1 cellular context compared by ENCODE assay signal in the genomic region with DNA sequence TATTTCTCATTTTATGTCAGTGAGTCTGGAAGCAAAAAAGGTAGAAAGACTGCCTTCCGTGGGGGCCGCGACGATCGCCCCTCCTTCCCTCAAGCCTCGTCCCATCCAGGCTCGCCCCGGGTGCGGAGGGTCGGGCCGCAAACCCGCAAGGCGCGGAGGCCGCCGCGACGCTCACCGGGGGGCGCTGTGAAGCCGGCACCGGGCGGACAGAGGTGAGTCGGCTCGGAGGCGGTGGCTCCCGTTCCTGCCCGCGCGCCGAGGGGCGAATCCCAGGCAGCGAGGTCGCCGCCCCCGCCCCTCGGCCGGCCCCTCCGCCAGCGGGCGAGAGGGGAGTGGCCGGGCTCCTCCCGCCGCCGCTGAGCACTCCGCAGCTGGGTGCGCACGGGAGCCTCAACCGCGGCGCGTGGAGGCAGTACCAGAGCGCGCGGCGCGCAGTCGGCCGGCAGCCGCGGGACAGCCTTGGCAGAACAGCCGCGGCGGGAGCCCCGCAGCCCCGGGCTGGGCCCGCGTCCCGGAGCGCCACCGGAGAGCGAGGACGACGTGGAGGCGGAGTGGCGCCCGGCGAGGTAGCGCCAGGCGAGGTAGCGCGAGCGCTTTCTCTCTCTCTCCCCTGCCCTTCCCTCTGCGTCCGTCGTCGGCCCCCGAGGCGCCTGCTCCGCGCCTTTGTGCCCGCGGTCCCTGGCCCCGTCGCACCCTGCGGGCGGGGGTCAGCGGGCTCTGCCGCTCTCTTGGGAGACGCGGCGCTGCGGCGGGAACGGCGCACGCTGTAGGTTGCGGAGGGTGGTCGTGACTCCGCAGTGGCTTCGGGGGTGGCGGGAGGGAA.
TF ChIP-seq lines count a peak whose summit lies in the region.

A gene (plus strand): TSS at position 359 of the 823 bp plus-strand sequence. CDS start 31,492 bp downstream, outside the sequence.

TF ChIP-seq in HepG2, 621 proteins besides CTCF, POLR2A, EP300 and RAD21 (continued from another document and continues in another):
- TF ChIP-seq, protein P1, sequence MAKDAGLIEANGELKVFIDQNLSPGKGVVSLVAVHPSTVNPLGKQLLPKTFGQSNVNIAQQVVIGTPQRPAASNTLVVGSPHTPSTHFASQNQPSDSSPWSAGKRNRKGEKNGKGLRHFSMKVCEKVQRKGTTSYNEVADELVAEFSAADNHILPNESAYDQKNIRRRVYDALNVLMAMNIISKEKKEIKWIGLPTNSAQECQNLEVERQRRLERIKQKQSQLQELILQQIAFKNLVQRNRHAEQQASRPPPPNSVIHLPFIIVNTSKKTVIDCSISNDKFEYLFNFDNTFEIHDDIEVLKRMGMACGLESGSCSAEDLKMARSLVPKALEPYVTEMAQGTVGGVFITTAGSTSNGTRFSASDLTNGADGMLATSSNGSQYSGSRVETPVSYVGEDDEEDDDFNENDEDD (CRISPR knock-in tag; IDR thresholded peaks at IDR 0.05; ENCODE audit: borderline replicate concordance): peak; percentile 78; the same call in 1 of the 2 replicates
- TF ChIP-seq KDM5B (CRISPR knock-in tag; IDR thresholded peaks at IDR 0.05; ENCODE audit: borderline replicate concordance) (peak; percentile 81), ZNF510 (CRISPR knock-in tag; IDR thresholded peaks at IDR 0.05; ENCODE audit: low read depth) (no peak), MLLT10 (CRISPR knock-in tag; IDR thresholded peaks at IDR 0.05) (no peak), NFYC (CRISPR knock-in tag; IDR thresholded peaks at IDR 0.05) (0 out of 2 replicates have a peak, but pooled peaks have one; percentile 19), ZNF781 (CRISPR knock-in tag; IDR thresholded peaks at IDR 0.05; ENCODE audit: borderline replicate concordance, not compliant biosample characterization) (no peak), SKI (IDR thresholded peaks at IDR 0.05; ENCODE audit: partially characterized antibody) (peak; percentile 69), JDP2 (CRISPR knock-in tag; IDR thresholded peaks at IDR 0.05; ENCODE audit: borderline replicate concordance) (no peak), REPIN1 (CRISPR knock-in tag; IDR thresholded peaks at IDR 0.05; ENCODE audit: borderline replicate concordance, low read depth) (peak; percentile 83), ZNF879 (CRISPR knock-in tag; IDR thresholded peaks at IDR 0.05) (0 out of 2 replicates have a peak, but pooled peaks have one; percentile 30), SOX6 (IDR thresholded peaks at IDR 0.05) (no peak), SOX6 (CRISPR knock-in tag; IDR thresholded peaks at IDR 0.05) (peak; percentile 65), ZFP82 (CRISPR knock-in tag; IDR thresholded peaks at IDR 0.05; ENCODE audit: borderline replicate concordance) (peak; percentile 15; the same call in 1 of the 2 replicates), ZNF629 (CRISPR knock-in tag; conservative IDR thresholded peaks at IDR 0.05) (0 out of 2 replicates have a peak, but pooled peaks have one; percentile 28), ZNF232 (CRISPR knock-in tag; IDR thresholded peaks at IDR 0.05; ENCODE audit: borderline replicate concordance) (0 out of 2 replicates have a peak, but pooled peaks have one; percentile 64), ZSCAN29 (CRISPR knock-in tag; conservative IDR thresholded peaks at IDR 0.05) (peak; percentile 89; the same call in 1 of the 2 replicates), TARDBP (CRISPR knock-in tag; IDR thresholded peaks at IDR 0.05) (peak; percentile 44), EEA1 (CRISPR knock-in tag; IDR thresholded peaks at IDR 0.05; ENCODE audit: borderline replicate concordance) (peak; percentile 75; the same call in 1 of the 2 replicates), NONO (IDR thresholded peaks at IDR 0.05) (no peak), NONO (CRISPR knock-in tag; conservative IDR thresholded peaks at IDR 0.05) (peak; percentile 92), ZNF235 (CRISPR knock-in tag; IDR thresholded peaks at IDR 0.05; ENCODE audit: borderline replicate concordance) (no peak), KAT7 (CRISPR knock-in tag; IDR thresholded peaks at IDR 0.05; ENCODE audit: borderline replicate concordance) (peak; percentile 69), PHF8 (CRISPR knock-in tag; IDR thresholded peaks at IDR 0.05) (0 out of 2 replicates have a peak, but pooled peaks have one; percentile 50), SRF (IDR thresholded peaks at IDR 0.05; ENCODE audit: low read depth, low read length) (no peak), BRD4 (CRISPR knock-in tag; IDR thresholded peaks at IDR 0.05) (peak; percentile 82; the same call in 1 of the 2 replicates), ZFP1 (CRISPR knock-in tag; IDR thresholded peaks at IDR 0.05) (no peak), MTA3 (CRISPR knock-in tag; IDR thresholded peaks at IDR 0.05) (no peak), ZNF343 (CRISPR knock-in tag; IDR thresholded peaks at IDR 0.05) (peak; percentile 82), MBD4 (IDR thresholded peaks at IDR 0.05; ENCODE audit: borderline replicate concordance, low read length) (no peak), ZNF776 (CRISPR knock-in tag; IDR thresholded peaks at IDR 0.05) (peak; percentile 78), HDAC1 (CRISPR knock-in tag; IDR thresholded peaks at IDR 0.05) (peak; percentile 90), KDM3A (CRISPR knock-in tag; IDR thresholded peaks at IDR 0.05; ENCODE audit: low read depth) (peak; percentile 88), ZNF589 (CRISPR knock-in tag; conservative IDR thresholded peaks at IDR 0.05) (no peak), ZNF10 (CRISPR knock-in tag; IDR thresholded peaks at IDR 0.05; ENCODE audit: borderline replicate concordance, low read depth) (no peak), TBX3 (IDR thresholded peaks at IDR 0.05; ENCODE audit: borderline replicate concordance) (no peak), ZNF850 (CRISPR knock-in tag; conservative IDR thresholded peaks at IDR 0.05) (no peak), HOXA3 (CRISPR knock-in tag; IDR thresholded peaks at IDR 0.05) (peak; percentile 69; the same call in 1 of the 2 replicates), ZBTB7B (CRISPR knock-in tag; IDR thresholded peaks at IDR 0.05) (peak; percentile 88), JUN (CRISPR knock-in tag; IDR thresholded peaks at IDR 0.05) (peak; percentile 62; the same call in 1 of the 2 replicates), ZNF83 (CRISPR knock-in tag; IDR thresholded peaks at IDR 0.05; ENCODE audit: borderline replicate concordance) (peak; percentile 37; the same call in 1 of the 2 replicates)
- TF ChIP-seq, protein P2, sequence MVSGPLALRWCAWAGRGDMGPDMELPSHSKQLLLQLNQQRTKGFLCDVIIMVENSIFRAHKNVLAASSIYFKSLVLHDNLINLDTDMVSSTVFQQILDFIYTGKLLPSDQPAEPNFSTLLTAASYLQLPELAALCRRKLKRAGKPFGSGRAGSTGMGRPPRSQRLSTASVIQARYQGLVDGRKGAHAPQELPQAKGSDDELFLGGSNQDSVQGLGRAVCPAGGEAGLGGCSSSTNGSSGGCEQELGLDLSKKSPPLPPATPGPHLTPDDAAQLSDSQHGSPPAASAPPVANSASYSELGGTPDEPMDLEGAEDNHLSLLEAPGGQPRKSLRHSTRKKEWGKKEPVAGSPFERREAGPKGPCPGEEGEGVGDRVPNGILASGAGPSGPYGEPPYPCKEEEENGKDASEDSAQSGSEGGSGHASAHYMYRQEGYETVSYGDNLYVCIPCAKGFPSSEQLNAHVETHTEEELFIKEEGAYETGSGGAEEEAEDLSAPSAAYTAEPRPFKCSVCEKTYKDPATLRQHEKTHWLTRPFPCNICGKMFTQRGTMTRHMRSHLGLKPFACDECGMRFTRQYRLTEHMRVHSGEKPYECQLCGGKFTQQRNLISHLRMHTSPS (CRISPR knock-in tag; IDR thresholded peaks at IDR 0.05; ENCODE audit: low read depth): 0 out of 2 replicates have a peak, but pooled peaks have one; percentile 42
- TF ChIP-seq, protein P3, sequence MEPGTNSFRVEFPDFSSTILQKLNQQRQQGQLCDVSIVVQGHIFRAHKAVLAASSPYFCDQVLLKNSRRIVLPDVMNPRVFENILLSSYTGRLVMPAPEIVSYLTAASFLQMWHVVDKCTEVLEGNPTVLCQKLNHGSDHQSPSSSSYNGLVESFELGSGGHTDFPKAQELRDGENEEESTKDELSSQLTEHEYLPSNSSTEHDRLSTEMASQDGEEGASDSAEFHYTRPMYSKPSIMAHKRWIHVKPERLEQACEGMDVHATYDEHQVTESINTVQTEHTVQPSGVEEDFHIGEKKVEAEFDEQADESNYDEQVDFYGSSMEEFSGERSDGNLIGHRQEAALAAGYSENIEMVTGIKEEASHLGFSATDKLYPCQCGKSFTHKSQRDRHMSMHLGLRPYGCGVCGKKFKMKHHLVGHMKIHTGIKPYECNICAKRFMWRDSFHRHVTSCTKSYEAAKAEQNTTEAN (CRISPR knock-in tag; conservative IDR thresholded peaks at IDR 0.05): peak; percentile 65; the same call in 1 of the 2 replicates
- TF ChIP-seq, protein P4, sequence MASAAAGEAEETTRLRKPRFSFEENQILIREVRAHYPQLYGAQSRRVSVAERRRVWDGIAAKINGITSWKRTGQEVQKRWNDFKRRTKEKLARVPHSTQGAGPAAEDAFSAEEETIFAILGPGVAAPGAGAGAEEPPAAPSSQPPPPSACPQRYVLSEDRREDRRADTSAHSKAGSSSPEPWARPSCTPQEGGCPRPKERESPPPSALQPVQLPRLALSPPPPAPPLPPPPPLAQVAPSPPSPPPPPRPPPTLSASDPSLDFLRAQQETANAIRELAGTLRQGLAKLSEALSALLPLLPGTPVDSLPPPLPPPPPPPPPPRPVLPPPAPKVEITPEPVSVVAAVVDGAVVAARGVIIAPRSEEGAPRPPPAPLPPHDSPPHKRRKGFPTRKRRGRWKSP (CRISPR knock-in tag; IDR thresholded peaks at IDR 0.05): peak; percentile 89
- TF ChIP-seq, protein P5, sequence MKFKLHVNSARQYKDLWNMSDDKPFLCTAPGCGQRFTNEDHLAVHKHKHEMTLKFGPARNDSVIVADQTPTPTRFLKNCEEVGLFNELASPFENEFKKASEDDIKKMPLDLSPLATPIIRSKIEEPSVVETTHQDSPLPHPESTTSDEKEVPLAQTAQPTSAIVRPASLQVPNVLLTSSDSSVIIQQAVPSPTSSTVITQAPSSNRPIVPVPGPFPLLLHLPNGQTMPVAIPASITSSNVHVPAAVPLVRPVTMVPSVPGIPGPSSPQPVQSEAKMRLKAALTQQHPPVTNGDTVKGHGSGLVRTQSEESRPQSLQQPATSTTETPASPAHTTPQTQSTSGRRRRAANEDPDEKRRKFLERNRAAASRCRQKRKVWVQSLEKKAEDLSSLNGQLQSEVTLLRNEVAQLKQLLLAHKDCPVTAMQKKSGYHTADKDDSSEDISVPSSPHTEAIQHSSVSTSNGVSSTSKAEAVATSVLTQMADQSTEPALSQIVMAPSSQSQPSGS (CRISPR knock-in tag; IDR thresholded peaks at IDR 0.05): peak; percentile 58; the same call in 1 of the 2 replicates
- TF ChIP-seq, protein P6, sequence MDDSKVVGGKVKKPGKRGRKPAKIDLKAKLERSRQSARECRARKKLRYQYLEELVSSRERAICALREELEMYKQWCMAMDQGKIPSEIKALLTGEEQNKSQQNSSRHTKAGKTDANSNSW (CRISPR knock-in tag; IDR thresholded peaks at IDR 0.05; ENCODE audit: borderline replicate concordance): peak; percentile 29; the same call in 1 of the 2 replicates
- TF ChIP-seq, protein P7, sequence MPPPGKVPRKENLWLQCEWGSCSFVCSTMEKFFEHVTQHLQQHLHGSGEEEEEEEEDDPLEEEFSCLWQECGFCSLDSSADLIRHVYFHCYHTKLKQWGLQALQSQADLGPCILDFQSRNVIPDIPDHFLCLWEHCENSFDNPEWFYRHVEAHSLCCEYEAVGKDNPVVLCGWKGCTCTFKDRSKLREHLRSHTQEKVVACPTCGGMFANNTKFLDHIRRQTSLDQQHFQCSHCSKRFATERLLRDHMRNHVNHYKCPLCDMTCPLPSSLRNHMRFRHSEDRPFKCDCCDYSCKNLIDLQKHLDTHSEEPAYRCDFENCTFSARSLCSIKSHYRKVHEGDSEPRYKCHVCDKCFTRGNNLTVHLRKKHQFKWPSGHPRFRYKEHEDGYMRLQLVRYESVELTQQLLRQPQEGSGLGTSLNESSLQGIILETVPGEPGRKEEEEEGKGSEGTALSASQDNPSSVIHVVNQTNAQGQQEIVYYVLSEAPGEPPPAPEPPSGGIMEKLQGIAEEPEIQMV (CRISPR knock-in tag; IDR thresholded peaks at IDR 0.05; ENCODE audit: low read depth): peak; percentile 73; the same call in 1 of the 2 replicates
- TF ChIP-seq, protein P8, sequence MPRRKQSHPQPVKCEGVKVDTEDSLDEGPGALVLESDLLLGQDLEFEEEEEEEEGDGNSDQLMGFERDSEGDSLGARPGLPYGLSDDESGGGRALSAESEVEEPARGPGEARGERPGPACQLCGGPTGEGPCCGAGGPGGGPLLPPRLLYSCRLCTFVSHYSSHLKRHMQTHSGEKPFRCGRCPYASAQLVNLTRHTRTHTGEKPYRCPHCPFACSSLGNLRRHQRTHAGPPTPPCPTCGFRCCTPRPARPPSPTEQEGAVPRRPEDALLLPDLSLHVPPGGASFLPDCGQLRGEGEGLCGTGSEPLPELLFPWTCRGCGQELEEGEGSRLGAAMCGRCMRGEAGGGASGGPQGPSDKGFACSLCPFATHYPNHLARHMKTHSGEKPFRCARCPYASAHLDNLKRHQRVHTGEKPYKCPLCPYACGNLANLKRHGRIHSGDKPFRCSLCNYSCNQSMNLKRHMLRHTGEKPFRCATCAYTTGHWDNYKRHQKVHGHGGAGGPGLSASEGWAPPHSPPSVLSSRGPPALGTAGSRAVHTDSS (CRISPR knock-in tag; conservative IDR thresholded peaks at IDR 0.05): no peak
- TF ChIP-seq, protein P9, sequence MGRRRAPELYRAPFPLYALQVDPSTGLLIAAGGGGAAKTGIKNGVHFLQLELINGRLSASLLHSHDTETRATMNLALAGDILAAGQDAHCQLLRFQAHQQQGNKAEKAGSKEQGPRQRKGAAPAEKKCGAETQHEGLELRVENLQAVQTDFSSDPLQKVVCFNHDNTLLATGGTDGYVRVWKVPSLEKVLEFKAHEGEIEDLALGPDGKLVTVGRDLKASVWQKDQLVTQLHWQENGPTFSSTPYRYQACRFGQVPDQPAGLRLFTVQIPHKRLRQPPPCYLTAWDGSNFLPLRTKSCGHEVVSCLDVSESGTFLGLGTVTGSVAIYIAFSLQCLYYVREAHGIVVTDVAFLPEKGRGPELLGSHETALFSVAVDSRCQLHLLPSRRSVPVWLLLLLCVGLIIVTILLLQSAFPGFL (CRISPR knock-in tag; IDR thresholded peaks at IDR 0.05): peak; percentile 14; the same call in 1 of the 2 replicates
- TF ChIP-seq, protein P10, sequence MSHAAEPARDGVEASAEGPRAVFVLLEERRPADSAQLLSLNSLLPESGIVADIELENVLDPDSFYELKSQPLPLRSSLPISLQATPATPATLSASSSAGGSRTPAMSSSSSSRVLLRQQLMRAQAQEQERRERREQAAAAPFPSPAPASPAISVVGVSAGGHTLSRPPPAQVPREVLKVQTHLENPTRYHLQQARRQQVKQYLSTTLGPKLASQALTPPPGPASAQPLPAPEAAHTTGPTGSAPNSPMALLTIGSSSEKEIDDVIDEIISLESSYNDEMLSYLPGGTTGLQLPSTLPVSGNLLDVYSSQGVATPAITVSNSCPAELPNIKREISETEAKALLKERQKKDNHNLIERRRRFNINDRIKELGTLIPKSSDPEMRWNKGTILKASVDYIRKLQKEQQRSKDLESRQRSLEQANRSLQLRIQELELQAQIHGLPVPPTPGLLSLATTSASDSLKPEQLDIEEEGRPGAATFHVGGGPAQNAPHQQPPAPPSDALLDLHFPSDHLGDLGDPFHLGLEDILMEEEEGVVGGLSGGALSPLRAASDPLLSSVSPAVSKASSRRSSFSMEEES (CRISPR knock-in tag; IDR thresholded peaks at IDR 0.05): peak; percentile 30; the same call in 1 of the 2 replicates
